ENCODE assay signal across 1 cellular context in genomic region chr9:135718616-135719015, GRCh38.
TF ChIP-seq lines count a peak whose summit lies in the region.

No MANE protein-coding gene starts in this region.

TF ChIP-seq in IMR-90, 13 proteins besides CTCF, POLR2A, EP300 and RAD21:
- TF ChIP-seq NFE2L2 (IDR thresholded peaks at IDR 0.05; ENCODE audit: low read depth, low read length) (no peak), BHLHE40 (IDR thresholded peaks at IDR 0.05; ENCODE audit: low read depth, low read length) (no peak), CHD1 (IDR thresholded peaks at IDR 0.05; ENCODE audit: low read depth, low read length) (no peak), MAFK (IDR thresholded peaks at IDR 0.05; ENCODE audit: low read depth, low read length) (no peak), CEBPB (IDR thresholded peaks at IDR 0.05; ENCODE audit: low read depth, low read length) (no peak), RFX5 (IDR thresholded peaks at IDR 0.05; ENCODE audit: low read depth, low read length) (no peak), SMC3 (IDR thresholded peaks at IDR 0.05; ENCODE audit: low read depth, low read length) (no peak), FOS (IDR thresholded peaks at IDR 0.05; ENCODE audit: low read depth, low read length) (no peak), USF2 (IDR thresholded peaks at IDR 0.05; ENCODE audit: low read depth, low read length) (no peak), ELK1 (IDR thresholded peaks at IDR 0.05; ENCODE audit: borderline replicate concordance, low read depth, low read length) (no peak), MAZ (IDR thresholded peaks at IDR 0.05; ENCODE audit: borderline replicate concordance, low read depth, low read length) (no peak), RCOR1 (IDR thresholded peaks at IDR 0.05; ENCODE audit: insufficient replicate concordance, low read length) (no peak), MXI1 (IDR thresholded peaks at IDR 0.05; ENCODE audit: borderline replicate concordance, low read depth, low read length) (no peak)
